ENCODE assay signal across 9 cellular contexts in the genomic region with DNA sequence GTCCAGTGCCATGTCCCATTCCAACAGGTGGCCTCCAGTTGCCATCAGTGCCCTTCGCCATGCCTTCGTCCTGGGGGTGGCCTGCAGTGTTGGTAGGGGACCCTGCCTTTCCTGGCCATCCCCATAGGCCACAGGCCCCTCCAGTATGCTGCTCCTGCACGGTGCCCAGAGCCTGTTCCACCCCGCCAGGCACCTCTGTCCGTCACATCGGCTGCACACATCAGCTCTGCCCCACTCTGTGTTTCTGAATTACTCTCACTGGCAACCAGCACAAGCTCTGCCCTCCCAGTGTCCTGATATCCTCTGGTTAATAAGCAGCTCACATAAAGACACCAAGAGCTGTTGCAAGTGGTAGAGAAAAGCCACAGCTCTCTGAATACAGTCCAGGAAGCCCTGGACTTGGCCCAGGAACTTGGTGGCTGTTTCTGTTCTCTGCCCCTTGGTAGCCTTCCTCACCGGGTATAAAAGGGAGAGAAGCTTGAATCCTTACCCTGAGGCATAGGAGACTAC. TPM values are rescaled to one million over a fixed set of nuclear protein-coding genes. Genes with fewer than 3 reads are reported as not detected.
DNase-seq lines count a peak whose midpoint lies in the region; ATAC-seq and TF ChIP-seq lines count a peak whose summit lies in the region.
"Had no signal": no experiment of that assay in that cellular context is flagged by ENCODE, and none has a peak within 500 bp of the region (broad histone marks: within the 10 kb centered on the region; RNA-seq: fewer than 3 reads in every experiment).

No MANE protein-coding gene starts in this region.

- in situ Hi-C loops in gastrocnemius medialis (cut with MboI; ENCODE audit: low sequenced_read_pairs in 4 of 4) (no loop called here), HAP-1 (cut with MboI; ENCODE audit: low sequenced_read_pairs) (no loop called here)

- peak; percentile 30 to 44 for TF ChIP-seq POLR2A in gastrocnemius medialis (IDR thresholded peaks at IDR 0.05)
- no peak for TF ChIP-seq POLR2A in suprapubic skin (IDR thresholded peaks at IDR 0.05)

- H3K36me3 ChIP-seq in kidney epithelial cell (ENCODE audit: control insufficient read depth, insufficient read depth, low read length) (no peaks in the 10 kb centered on the region), gastrocnemius medialis (no peaks in the 10 kb centered on the region), suprapubic skin (no peaks in the 10 kb centered on the region), HAP-1 (replicated peaks) (no peaks in the 10 kb centered on the region)

- peaks cover 78 to 84% of the 10 kb centered on the region in 2 donors for H3K4me1 ChIP-seq in gastrocnemius medialis
- peaks cover 45% of the 10 kb centered on the region for H3K4me1 ChIP-seq in suprapubic skin
- H3K4me1 ChIP-seq in HAP-1: no peaks in the 10 kb centered on the region

- DNase-seq in astrocyte of the hippocampus (ENCODE audit: low read depth, low spot score) (peak; percentile 72), kidney epithelial cell (ENCODE audit: low read depth) (peak; percentile 69), gastrocnemius medialis (peak; percentile 43 to 87), suprapubic skin (ENCODE audit: low spot score in 2 of 2) (no peak), NCI-H446 treated with DMSO at 0.1 percent for 48 hours (lab: John Stamatoyannopoulos, UW) (no peak), HAP-1 (ENCODE audit: low spot score in 2 of 2) (no peak)
- DNase-seq in activated effector memory CD4-positive, alpha-beta T cell treated with anti-CD3 and anti-CD28 coated beads, Interleukin-2, amount 50 U/mL, for 16 hours: no peak
- DNase-seq: erythroblast had no signal

- H3K27me3 ChIP-seq in kidney epithelial cell (ENCODE audit: control insufficient read depth, insufficient read depth, low read length): no peaks in the 10 kb centered on the region
- no peaks in the 10 kb centered on the region for H3K27me3 ChIP-seq in gastrocnemius medialis
- no peaks in the 10 kb centered on the region for H3K27me3 ChIP-seq in suprapubic skin
- H3K27me3 ChIP-seq in HAP-1 (ENCODE audit: low read depth): no peaks in the 10 kb centered on the region

- intact Hi-C loops in gastrocnemius medialis (cut with DNase I; ENCODE audit: low total_unique reads): loop anchor here (1.0 to 5.0 kb wide), 2 partner anchors 21 to 33 kb away; a partner anchor contains a TSS

- no peak overlapping the region for H3K4me3 ChIP-seq in kidney epithelial cell (ENCODE audit: low read depth, low read length)
- no peak overlapping the region for H3K4me3 ChIP-seq in gastrocnemius medialis
- no peak overlapping the region for H3K4me3 ChIP-seq in suprapubic skin
- no peak overlapping the region for H3K4me3 ChIP-seq in HAP-1

- H3K9me3 ChIP-seq in gastrocnemius medialis: no peaks in the 10 kb centered on the region
- H3K9me3 ChIP-seq in suprapubic skin: no peaks in the 10 kb centered on the region
- H3K9me3 ChIP-seq in HAP-1: no peaks in the 10 kb centered on the region

- 84% methylated on average over 7 of the region's 7 CpGs for WGBS in suprapubic skin

- TF ChIP-seq EP300 in suprapubic skin (IDR thresholded peaks at IDR 0.05): no peak

- ATAC-seq in GM19452 (IDR thresholded peaks at IDR 0.05; ENCODE audit: unreplicated experiment): peak; percentile 58
- ATAC-seq in gastrocnemius medialis: peak; percentile 53

- TF ChIP-seq CTCF in kidney epithelial cell (IDR thresholded peaks at IDR 0.05; ENCODE audit: insufficient read depth, low read length, poor library complexity, severe bottlenecking): no peak
- no peak for TF ChIP-seq CTCF in gastrocnemius medialis (IDR thresholded peaks at IDR 0.05 in 4 of 5, conservative IDR thresholded peaks at IDR 0.05 in 1 of 5)
- TF ChIP-seq CTCF in suprapubic skin (IDR thresholded peaks at IDR 0.05): no peak

- H3K27ac ChIP-seq in gastrocnemius medialis (peak overlapping the region; percentile 89 to 94 (median 91)), suprapubic skin (no peak overlapping the region)

RNA-seq across cellular contexts. Expression of a gene that starts 31.3 kb away (rescaled TPM):
- total RNA-seq in kidney epithelial cell: 128 and 143 TPM in 2 replicates
- total RNA-seq in gastrocnemius medialis: 1,000 to 10,000 TPM in 2 of 4 donors, 100 to 1,000 TPM in 2; 788 to 1,983 (median 1,302) TPM
- 100 to 1,000 TPM in 3 of 4 donors, 10 to 100 TPM in 1; 95.9 to 138 (median 118) TPM for total RNA-seq in suprapubic skin

Comparison
In these comparisons a context has a peak if more than half of its experiments do, and no peak if none do; other contexts are left out.
1. DNase-seq: peak in astrocyte of the hippocampus (single experiment), kidney epithelial cell (single experiment) and gastrocnemius medialis (2 of 2); none in suprapubic skin (0 of 2), activated effector memory CD4-positive, alpha-beta T cell treated with anti-CD3 and anti-CD28 coated beads, Interleukin-2, amount 50 U/mL, for 16 hours (single experiment), NCI-H446 treated with DMSO at 0.1 percent for 48 hours (single experiment) and HAP-1 (0 of 2).
2. POLR2A ChIP-seq: peak in gastrocnemius medialis (2 of 2); none in suprapubic skin (0 of 2).